ENCODE assay signal across 10 cellular contexts in genomic region chr2:96413067-96413722, GRCh38.
A peak's percentile ranks its signal among the peaks of the same experiment; 100 is the strongest.
DNase-seq lines count a peak whose midpoint lies in the region; TF ChIP-seq lines count a peak whose summit lies in the region.
"Had no signal": no experiment of that assay in that cellular context is flagged by ENCODE, and none has a peak within 500 bp of the region (broad histone marks: within the 10 kb centered on the region; RNA-seq: fewer than 3 reads in every experiment).

No MANE protein-coding gene starts in this region.

- H3K36me3 ChIP-seq in CD4-positive, alpha-beta memory T cell (ENCODE audit: insufficient read depth, low read length): no peaks in the 10 kb centered on the region
- H3K36me3 ChIP-seq: neural progenitor cell had no signal

- CTCF ChIA-PET in CD4-positive, alpha-beta memory T cell (lab: Charles Lee; ENCODE audit: partially characterized antibody): interaction anchor here (1.0 to 1.2 kb wide), 4 partner anchors 9 to 141 kb away, joined by 3 to 4 read pairs (median 3); partner anchors contain the start of gene SNRNP200

- peaks cover 0 to 14% (median 1%) of the 10 kb centered on the region in 8 donors for H3K9me3 Mint-ChIP-seq in CD4-positive, alpha-beta memory T cell

- TF ChIP-seq CTCF in choroid plexus epithelial cell (conservative IDR thresholded peaks at IDR 0.05; ENCODE audit: low read depth, low read length): peak; percentile 6

- no peak overlapping the region for H3K4me3 Mint-ChIP-seq in CD4-positive, alpha-beta memory T cell
- H3K4me3 Mint-ChIP-seq: neural progenitor cell had no signal

- peak overlapping the region in 1 of 7 donors; percentile 66 for H3K27ac Mint-ChIP-seq in CD4-positive, alpha-beta memory T cell
- H3K27ac Mint-ChIP-seq: neural progenitor cell had no signal

- no peak overlapping the region for H3K27ac ChIP-seq in CD4-positive, alpha-beta memory T cell (ENCODE audit: low read depth, low read length)
- H3K27ac ChIP-seq: neural progenitor cell had no signal

- H3K27me3 Mint-ChIP-seq in CD4-positive, alpha-beta memory T cell: no peaks in the 10 kb centered on the region

- intact Hi-C loops in CD4-positive, alpha-beta memory T cell (cut with micrococcal nuclease): no loop called here

- H3K4me3 ChIP-seq in choroid plexus epithelial cell (ENCODE audit: low read depth, low read length): peak overlapping the region; percentile 35
- no peak overlapping the region for H3K4me3 ChIP-seq in CD4-positive, alpha-beta memory T cell (ENCODE audit: low read length in 2 of 2)
- H3K4me3 ChIP-seq: neural progenitor cell had no signal

- H3K36me3 Mint-ChIP-seq in CD4-positive, alpha-beta memory T cell: no peaks in the 10 kb centered on the region
- H3K36me3 Mint-ChIP-seq: neural progenitor cell had no signal

- H3K27me3 ChIP-seq in CD4-positive, alpha-beta memory T cell (ENCODE audit: insufficient read depth, low read length): no peaks in the 10 kb centered on the region
- H3K27me3 ChIP-seq: neural progenitor cell had no signal

- POLR2A ChIA-PET in CD4-positive, alpha-beta memory T cell (lab: Charles Lee; ENCODE audit: partially characterized antibody): no interaction called here

- peaks cover 9% of the 10 kb centered on the region for H3K4me1 ChIP-seq in CD4-positive, alpha-beta memory T cell (ENCODE audit: insufficient read depth, low read length)

- H3K9me3 ChIP-seq in CD4-positive, alpha-beta memory T cell (ENCODE audit: control insufficient read depth in 1 of 2, low read length in 2 of 2): no peaks in the 10 kb centered on the region

- H3K4me1 Mint-ChIP-seq in CD4-positive, alpha-beta memory T cell: peaks cover 12 to 24% (median 13%) of the 10 kb centered on the region in 4 donors

- DNase-seq in A172 (ENCODE audit: low spot score): peak; percentile 35
- peak; percentile 87 for DNase-seq in NCI-H2029 (lab: John Stamatoyannopoulos, UW)
- DNase-seq in choroid plexus epithelial cell (ENCODE audit: low read depth): no peak
- peak; percentile 47 for DNase-seq in myocyte (ENCODE audit: low read depth)
- DNase-seq in CD4-positive, alpha-beta memory T cell: no peak
- DNase-seq in effector CD4-positive, alpha-beta T cell: no peak
- no peak for DNase-seq in SKM-1 treated with dmso at 0.1 percent for 144 hours (lab: John Stamatoyannopoulos, UW; ENCODE audit: unreplicated experiment)
- DNase-seq in cortex of kidney (lab: John Stamatoyannopoulos, UW): no peak
- DNase-seq: Caco-2 had no signal

Comparison
In these comparisons a context has a peak if more than half of its experiments do, and no peak if none do; other contexts are left out.
1. DNase-seq: peak in A172 (single experiment), NCI-H2029 (single experiment) and myocyte (single experiment); none in choroid plexus epithelial cell (single experiment), CD4-positive, alpha-beta memory T cell (0 of 5), effector CD4-positive, alpha-beta T cell (single experiment), SKM-1 treated with dmso at 0.1 percent for 144 hours (single experiment) and cortex of kidney (single experiment).